Comparison of ENCODE assay signal across 1 cellular context in the genomic region with DNA sequence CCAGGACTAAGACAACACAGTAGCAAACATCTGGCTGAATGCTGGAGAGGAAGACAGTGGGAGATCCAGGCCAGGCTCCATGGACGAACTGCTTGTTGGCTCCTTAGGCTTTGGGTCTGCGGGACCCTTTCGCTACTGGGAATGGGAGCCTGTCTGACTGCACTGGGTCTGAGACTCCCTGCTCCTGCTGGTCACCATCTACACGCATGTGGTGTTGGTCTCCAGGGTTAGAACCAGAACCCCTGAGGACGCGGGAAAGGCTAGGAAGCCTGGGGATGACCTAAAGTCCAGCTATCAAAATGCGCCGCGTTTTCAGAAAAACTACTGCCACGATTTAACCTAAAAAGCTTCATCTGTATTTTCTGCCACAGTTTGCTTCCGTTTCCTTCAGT.
TF ChIP-seq lines count a peak whose summit lies in the region.

No MANE protein-coding gene starts in this region.

TF ChIP-seq in GM12878, 131 proteins besides CTCF, POLR2A, EP300 and RAD21 (continued from another document):
- TF ChIP-seq, protein P1, sequence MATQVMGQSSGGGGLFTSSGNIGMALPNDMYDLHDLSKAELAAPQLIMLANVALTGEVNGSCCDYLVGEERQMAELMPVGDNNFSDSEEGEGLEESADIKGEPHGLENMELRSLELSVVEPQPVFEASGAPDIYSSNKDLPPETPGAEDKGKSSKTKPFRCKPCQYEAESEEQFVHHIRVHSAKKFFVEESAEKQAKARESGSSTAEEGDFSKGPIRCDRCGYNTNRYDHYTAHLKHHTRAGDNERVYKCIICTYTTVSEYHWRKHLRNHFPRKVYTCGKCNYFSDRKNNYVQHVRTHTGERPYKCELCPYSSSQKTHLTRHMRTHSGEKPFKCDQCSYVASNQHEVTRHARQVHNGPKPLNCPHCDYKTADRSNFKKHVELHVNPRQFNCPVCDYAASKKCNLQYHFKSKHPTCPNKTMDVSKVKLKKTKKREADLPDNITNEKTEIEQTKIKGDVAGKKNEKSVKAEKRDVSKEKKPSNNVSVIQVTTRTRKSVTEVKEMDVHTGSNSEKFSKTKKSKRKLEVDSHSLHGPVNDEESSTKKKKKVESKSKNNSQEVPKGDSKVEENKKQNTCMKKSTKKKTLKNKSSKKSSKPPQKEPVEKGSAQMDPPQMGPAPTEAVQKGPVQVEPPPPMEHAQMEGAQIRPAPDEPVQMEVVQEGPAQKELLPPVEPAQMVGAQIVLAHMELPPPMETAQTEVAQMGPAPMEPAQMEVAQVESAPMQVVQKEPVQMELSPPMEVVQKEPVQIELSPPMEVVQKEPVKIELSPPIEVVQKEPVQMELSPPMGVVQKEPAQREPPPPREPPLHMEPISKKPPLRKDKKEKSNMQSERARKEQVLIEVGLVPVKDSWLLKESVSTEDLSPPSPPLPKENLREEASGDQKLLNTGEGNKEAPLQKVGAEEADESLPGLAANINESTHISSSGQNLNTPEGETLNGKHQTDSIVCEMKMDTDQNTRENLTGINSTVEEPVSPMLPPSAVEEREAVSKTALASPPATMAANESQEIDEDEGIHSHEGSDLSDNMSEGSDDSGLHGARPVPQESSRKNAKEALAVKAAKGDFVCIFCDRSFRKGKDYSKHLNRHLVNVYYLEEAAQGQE (IDR thresholded peaks at IDR 0.05; ENCODE audit: low read depth, low read length), result no peak
- TF ChIP-seq ASH2L (IDR thresholded peaks at IDR 0.05; ENCODE audit: borderline replicate concordance, low read depth) (no peak), PAX8 (IDR thresholded peaks at IDR 0.05) (no peak)
- TF ChIP-seq, protein P2, sequence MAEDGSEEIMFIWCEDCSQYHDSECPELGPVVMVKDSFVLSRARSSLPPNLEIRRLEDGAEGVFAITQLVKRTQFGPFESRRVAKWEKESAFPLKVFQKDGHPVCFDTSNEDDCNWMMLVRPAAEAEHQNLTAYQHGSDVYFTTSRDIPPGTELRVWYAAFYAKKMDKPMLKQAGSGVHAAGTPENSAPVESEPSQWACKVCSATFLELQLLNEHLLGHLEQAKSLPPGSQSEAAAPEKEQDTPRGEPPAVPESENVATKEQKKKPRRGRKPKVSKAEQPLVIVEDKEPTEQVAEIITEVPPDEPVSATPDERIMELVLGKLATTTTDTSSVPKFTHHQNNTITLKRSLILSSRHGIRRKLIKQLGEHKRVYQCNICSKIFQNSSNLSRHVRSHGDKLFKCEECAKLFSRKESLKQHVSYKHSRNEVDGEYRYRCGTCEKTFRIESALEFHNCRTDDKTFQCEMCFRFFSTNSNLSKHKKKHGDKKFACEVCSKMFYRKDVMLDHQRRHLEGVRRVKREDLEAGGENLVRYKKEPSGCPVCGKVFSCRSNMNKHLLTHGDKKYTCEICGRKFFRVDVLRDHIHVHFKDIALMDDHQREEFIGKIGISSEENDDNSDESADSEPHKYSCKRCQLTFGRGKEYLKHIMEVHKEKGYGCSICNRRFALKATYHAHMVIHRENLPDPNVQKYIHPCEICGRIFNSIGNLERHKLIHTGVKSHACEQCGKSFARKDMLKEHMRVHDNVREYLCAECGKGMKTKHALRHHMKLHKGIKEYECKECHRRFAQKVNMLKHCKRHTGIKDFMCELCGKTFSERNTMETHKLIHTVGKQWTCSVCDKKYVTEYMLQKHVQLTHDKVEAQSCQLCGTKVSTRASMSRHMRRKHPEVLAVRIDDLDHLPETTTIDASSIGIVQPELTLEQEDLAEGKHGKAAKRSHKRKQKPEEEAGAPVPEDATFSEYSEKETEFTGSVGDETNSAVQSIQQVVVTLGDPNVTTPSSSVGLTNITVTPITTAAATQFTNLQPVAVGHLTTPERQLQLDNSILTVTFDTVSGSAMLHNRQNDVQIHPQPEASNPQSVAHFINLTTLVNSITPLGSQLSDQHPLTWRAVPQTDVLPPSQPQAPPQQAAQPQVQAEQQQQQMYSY (CRISPR knock-in tag; IDR thresholded peaks at IDR 0.05), result no peak
- TF ChIP-seq, protein P3, sequence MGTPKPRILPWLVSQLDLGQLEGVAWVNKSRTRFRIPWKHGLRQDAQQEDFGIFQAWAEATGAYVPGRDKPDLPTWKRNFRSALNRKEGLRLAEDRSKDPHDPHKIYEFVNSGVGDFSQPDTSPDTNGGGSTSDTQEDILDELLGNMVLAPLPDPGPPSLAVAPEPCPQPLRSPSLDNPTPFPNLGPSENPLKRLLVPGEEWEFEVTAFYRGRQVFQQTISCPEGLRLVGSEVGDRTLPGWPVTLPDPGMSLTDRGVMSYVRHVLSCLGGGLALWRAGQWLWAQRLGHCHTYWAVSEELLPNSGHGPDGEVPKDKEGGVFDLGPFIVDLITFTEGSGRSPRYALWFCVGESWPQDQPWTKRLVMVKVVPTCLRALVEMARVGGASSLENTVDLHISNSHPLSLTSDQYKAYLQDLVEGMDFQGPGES (IDR thresholded peaks at IDR 0.05), result no peak
